In genomic region chr1:153946622-153947246, GRCh38 we compare ENCODE assay signal across 1 cellular context.
TF ChIP-seq lines count a peak whose summit lies in the region.

A gene with protein sequence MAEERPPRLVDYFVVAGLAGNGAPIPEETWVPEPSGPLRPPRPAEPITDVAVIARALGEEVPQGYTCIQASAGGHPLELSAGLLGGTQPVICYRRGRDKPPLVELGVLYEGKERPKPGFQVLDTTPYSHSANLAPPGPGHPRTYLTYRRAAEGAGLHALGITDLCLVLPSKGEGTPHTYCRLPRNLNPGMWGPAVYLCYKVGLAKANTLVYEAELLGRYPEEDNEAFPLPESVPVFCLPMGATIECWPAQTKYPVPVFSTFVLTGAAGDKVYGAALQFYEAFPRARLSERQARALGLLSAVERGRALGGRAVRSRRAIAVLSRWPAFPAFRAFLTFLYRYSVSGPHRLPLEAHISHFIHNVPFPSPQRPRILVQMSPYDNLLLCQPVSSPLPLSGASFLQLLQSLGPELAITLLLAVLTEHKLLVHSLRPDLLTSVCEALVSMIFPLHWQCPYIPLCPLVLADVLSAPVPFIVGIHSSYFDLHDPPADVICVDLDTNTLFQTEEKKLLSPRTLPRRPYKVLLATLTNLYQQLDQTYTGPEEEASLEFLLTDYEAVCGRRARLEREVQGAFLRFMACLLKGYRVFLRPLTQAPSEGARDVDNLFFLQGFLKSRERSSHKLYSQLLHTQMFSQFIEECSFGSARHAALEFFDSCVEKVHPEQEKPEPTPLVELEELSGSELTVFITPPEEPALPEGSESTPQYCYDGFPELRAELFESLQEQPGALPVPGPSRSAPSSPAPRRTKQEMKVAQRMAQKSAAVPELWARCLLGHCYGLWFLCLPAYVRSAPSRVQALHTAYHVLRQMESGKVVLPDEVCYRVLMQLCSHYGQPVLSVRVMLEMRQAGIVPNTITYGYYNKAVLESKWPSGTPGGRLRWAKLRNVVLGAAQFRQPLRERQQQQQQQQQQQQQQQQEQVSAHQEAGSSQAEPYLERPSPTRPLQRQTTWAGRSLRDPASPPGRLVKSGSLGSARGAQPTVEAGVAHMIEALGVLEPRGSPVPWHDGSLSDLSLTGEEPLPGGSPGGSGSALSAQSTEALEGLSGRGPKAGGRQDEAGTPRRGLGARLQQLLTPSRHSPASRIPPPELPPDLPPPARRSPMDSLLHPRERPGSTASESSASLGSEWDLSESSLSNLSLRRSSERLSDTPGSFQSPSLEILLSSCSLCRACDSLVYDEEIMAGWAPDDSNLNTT (N-terminal part only) (minus strand): TSS chr1:153946718. CDS start chr1:153944374, 2,344 bp downstream.

TF ChIP-seq in HepG2, 621 proteins besides CTCF, POLR2A, EP300 and RAD21 (continued from another document and continues in another):
- TF ChIP-seq, protein P1, sequence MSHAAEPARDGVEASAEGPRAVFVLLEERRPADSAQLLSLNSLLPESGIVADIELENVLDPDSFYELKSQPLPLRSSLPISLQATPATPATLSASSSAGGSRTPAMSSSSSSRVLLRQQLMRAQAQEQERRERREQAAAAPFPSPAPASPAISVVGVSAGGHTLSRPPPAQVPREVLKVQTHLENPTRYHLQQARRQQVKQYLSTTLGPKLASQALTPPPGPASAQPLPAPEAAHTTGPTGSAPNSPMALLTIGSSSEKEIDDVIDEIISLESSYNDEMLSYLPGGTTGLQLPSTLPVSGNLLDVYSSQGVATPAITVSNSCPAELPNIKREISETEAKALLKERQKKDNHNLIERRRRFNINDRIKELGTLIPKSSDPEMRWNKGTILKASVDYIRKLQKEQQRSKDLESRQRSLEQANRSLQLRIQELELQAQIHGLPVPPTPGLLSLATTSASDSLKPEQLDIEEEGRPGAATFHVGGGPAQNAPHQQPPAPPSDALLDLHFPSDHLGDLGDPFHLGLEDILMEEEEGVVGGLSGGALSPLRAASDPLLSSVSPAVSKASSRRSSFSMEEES (CRISPR knock-in tag; IDR thresholded peaks at IDR 0.05): peak; percentile 44; the same call in 1 of the 2 replicates
- TF ChIP-seq ZNF160 (CRISPR knock-in tag; IDR thresholded peaks at IDR 0.05) (peak; percentile 32; the same call in 1 of the 2 replicates), RARA (CRISPR knock-in tag; IDR thresholded peaks at IDR 0.05) (peak; percentile 76), ZNF20 (CRISPR knock-in tag; IDR thresholded peaks at IDR 0.05) (no peak), ZBTB7A (CRISPR knock-in tag; IDR thresholded peaks at IDR 0.05) (0 out of 2 replicates have a peak, but pooled peaks have one; percentile 19), DDIT3 (CRISPR knock-in tag; IDR thresholded peaks at IDR 0.05) (no peak), RBFOX2 (IDR thresholded peaks at IDR 0.05; ENCODE audit: low read depth, low read length) (no peak; the same call in 1 of the 2 replicates), ZC3H13 (CRISPR knock-in tag; IDR thresholded peaks at IDR 0.05) (peak; percentile 74), SNAPC5 (CRISPR knock-in tag; IDR thresholded peaks at IDR 0.05; ENCODE audit: borderline replicate concordance) (no peak), POGK (CRISPR knock-in tag; conservative IDR thresholded peaks at IDR 0.05) (0 out of 2 replicates have a peak, but pooled peaks have one; percentile 52), POLR2AphosphoS2 (IDR thresholded peaks at IDR 0.05; ENCODE audit: low read depth, low read length) (no peak), ZNF784 (CRISPR knock-in tag; IDR thresholded peaks at IDR 0.05; ENCODE audit: borderline replicate concordance) (no peak), BRD4 (CRISPR knock-in tag; IDR thresholded peaks at IDR 0.05) (0 out of 2 replicates have a peak, but pooled peaks have one; percentile 41), PRDM4 (CRISPR knock-in tag; IDR thresholded peaks at IDR 0.05; ENCODE audit: borderline replicate concordance) (no peak), ZNF136 (CRISPR knock-in tag; IDR thresholded peaks at IDR 0.05; ENCODE audit: low read depth) (0 out of 2 replicates have a peak, but pooled peaks have one; percentile 73), ZNF569 (CRISPR knock-in tag; IDR thresholded peaks at IDR 0.05; ENCODE audit: borderline replicate concordance) (no peak), TBL1XR1 (IDR thresholded peaks at IDR 0.05; ENCODE audit: borderline replicate concordance, low read length, partially characterized antibody) (no peak), BRCA1 (CRISPR knock-in tag; IDR thresholded peaks at IDR 0.05) (no peak), ZNF264 (CRISPR knock-in tag; IDR thresholded peaks at IDR 0.05) (no peak), WIZ (CRISPR knock-in tag; IDR thresholded peaks at IDR 0.05) (no peak), PRDM10 (CRISPR knock-in tag; IDR thresholded peaks at IDR 0.05; ENCODE audit: low read depth) (no peak), SP2 (CRISPR knock-in tag; IDR thresholded peaks at IDR 0.05) (peak; percentile 44; the same call in 1 of the 2 replicates), KAT2B (IDR thresholded peaks at IDR 0.05; ENCODE audit: borderline replicate concordance, low read depth, low read length) (no peak), PCBP2 (optimal IDR thresholded peaks at IDR 0.05; ENCODE audit: low read depth, low read length, poor library complexity, severe bottlenecking) (no peak), ZNF547 (CRISPR knock-in tag; IDR thresholded peaks at IDR 0.05) (no peak; the same call in 1 of the 2 replicates), ZNF572 (CRISPR knock-in tag; IDR thresholded peaks at IDR 0.05) (0 out of 2 replicates have a peak, but pooled peaks have one; percentile 38), CENPT (CRISPR knock-in tag; IDR thresholded peaks at IDR 0.05; ENCODE audit: low read depth) (no peak), SP1 (IDR thresholded peaks at IDR 0.05) (no peak), SP1 (CRISPR knock-in tag; IDR thresholded peaks at IDR 0.05) (0 out of 2 replicates have a peak, but pooled peaks have one; percentile 35), SMARCC2 (IDR thresholded peaks at IDR 0.05) (no peak), ZNF7 (CRISPR knock-in tag; IDR thresholded peaks at IDR 0.05) (no peak)
- TF ChIP-seq, protein P2, sequence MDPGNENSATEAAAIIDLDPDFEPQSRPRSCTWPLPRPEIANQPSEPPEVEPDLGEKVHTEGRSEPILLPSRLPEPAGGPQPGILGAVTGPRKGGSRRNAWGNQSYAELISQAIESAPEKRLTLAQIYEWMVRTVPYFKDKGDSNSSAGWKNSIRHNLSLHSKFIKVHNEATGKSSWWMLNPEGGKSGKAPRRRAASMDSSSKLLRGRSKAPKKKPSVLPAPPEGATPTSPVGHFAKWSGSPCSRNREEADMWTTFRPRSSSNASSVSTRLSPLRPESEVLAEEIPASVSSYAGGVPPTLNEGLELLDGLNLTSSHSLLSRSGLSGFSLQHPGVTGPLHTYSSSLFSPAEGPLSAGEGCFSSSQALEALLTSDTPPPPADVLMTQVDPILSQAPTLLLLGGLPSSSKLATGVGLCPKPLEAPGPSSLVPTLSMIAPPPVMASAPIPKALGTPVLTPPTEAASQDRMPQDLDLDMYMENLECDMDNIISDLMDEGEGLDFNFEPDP (CRISPR knock-in tag; conservative IDR thresholded peaks at IDR 0.05): no peak
- TF ChIP-seq, protein P3, sequence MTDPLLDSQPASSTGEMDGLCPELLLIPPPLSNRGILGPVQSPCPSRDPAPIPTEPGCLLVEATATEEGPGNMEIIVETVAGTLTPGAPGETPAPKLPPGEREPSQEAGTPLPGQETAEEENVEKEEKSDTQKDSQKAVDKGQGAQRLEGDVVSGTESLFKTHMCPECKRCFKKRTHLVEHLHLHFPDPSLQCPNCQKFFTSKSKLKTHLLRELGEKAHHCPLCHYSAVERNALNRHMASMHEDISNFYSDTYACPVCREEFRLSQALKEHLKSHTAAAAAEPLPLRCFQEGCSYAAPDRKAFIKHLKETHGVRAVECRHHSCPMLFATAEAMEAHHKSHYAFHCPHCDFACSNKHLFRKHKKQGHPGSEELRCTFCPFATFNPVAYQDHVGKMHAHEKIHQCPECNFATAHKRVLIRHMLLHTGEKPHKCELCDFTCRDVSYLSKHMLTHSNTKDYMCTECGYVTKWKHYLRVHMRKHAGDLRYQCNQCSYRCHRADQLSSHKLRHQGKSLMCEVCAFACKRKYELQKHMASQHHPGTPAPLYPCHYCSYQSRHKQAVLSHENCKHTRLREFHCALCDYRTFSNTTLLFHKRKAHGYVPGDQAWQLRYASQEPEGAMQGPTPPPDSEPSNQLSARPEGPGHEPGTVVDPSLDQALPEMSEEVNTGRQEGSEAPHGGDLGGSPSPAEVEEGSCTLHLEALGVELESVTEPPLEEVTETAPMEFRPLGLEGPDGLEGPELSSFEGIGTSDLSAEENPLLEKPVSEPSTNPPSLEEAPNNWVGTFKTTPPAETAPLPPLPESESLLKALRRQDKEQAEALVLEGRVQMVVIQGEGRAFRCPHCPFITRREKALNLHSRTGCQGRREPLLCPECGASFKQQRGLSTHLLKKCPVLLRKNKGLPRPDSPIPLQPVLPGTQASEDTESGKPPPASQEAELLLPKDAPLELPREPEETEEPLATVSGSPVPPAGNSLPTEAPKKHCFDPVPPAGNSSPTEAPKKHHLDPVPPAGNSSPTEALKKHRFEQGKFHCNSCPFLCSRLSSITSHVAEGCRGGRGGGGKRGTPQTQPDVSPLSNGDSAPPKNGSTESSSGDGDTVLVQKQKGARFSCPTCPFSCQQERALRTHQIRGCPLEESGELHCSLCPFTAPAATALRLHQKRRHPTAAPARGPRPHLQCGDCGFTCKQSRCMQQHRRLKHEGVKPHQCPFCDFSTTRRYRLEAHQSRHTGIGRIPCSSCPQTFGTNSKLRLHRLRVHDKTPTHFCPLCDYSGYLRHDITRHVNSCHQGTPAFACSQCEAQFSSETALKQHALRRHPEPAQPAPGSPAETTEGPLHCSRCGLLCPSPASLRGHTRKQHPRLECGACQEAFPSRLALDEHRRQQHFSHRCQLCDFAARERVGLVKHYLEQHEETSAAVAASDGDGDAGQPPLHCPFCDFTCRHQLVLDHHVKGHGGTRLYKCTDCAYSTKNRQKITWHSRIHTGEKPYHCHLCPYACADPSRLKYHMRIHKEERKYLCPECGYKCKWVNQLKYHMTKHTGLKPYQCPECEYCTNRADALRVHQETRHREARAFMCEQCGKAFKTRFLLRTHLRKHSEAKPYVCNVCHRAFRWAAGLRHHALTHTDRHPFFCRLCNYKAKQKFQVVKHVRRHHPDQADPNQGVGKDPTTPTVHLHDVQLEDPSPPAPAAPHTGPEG (CRISPR knock-in tag; IDR thresholded peaks at IDR 0.05): no peak
